ENCODE assay signal across 8 cellular contexts in the genomic region with DNA sequence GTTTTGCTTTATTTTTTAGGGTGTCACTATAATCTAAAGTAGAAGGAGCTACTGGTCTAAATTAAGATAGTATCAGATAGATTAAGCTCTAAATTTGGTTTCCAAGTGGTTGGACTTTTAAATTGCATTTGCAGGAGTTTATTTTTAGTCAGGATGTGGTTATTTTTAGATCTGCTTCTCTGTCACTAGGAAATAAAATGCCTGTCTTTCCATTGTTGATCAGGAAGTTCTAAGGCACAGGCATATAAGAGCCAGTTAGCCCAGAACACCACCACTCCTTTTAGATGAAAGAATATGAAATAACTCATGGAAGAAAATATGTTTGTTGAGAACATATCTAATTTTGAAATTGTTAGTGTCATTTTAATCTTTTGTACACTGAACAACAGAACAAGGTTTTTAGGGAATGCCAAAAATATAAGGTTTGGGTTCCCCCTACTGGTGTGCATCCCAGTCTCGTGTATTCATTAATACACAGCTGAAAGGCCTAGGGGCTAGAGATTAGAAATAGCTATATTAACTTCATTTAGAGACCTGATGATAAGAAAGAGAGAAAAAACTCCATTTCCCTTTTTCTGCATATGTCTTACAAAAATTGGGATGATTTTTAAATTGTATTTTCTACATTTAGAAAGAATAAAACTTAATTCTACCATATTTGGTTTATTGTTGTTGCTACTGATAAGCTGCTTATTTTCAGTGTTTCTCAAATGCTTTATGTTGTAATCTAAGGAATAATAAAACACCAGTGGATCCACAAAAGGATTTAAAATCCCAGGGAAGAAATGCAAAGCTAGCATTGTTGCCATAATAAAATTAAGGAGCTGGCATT.
DNase-seq lines count a peak whose midpoint lies in the region; ATAC-seq and TF ChIP-seq lines count a peak whose summit lies in the region.

No MANE protein-coding gene starts in this region.

- H3K27ac ChIP-seq in neuronal stem cell (replicated peaks; ENCODE audit: low read length) = no peak overlapping the region

- H4K8ac ChIP-seq in neuronal stem cell (ENCODE audit: low read depth, low read length) = no peak overlapping the region

- peak; percentile 41; the same call in 1 of the 2 replicates for TF ChIP-seq CTCF in WI38 (IDR thresholded peaks at IDR 0.05; ENCODE audit: low read depth, low read length)

- no peaks in the 10 kb centered on the region for H3K79me1 ChIP-seq in neuronal stem cell (ENCODE audit: low read depth, low read length)

- H3K14ac ChIP-seq in neuronal stem cell (ENCODE audit: low read length) = no peak overlapping the region

- H3K18ac ChIP-seq in neuronal stem cell (ENCODE audit: low read length) = no peak overlapping the region

- no peak for ATAC-seq in HG03571 (IDR thresholded peaks at IDR 0.05; ENCODE audit: unreplicated experiment)

- no peaks in the 10 kb centered on the region for H3K27me3 ChIP-seq in neuronal stem cell (ENCODE audit: control insufficient read depth in 3 of 3, insufficient read depth in 3 of 3, low read depth in 1 of 3, low read length in 3 of 3)

- H3K4ac ChIP-seq in neuronal stem cell (ENCODE audit: low read length) = no peak overlapping the region

- H2BK15ac ChIP-seq in neuronal stem cell (ENCODE audit: low read length) = no peak overlapping the region

- H3K9ac ChIP-seq in neuronal stem cell (ENCODE audit: low read depth, low read length, poor library complexity) = no peak overlapping the region

- H2AFZ ChIP-seq in neuronal stem cell (ENCODE audit: low read length) = no peak overlapping the region

- H2BK12ac ChIP-seq in neuronal stem cell (ENCODE audit: low read length) = no peak overlapping the region

- WGBS in neuronal stem cell (ENCODE audit: extremely low coverage in 2 of 2, insufficient read length in 2 of 2, insufficient replicate concordance in 1 of 2), 2 donors = no CpG with 5 or more reads among the region's 1 CpG

- H2BK5ac ChIP-seq in neuronal stem cell (ENCODE audit: low read length) = no peak overlapping the region

- no peaks in the 10 kb centered on the region for H3K9me3 ChIP-seq in neuronal stem cell (replicated peaks in 1 of 2; ENCODE audit: control insufficient read depth in 2 of 2, insufficient read depth in 1 of 2, low read depth in 1 of 2, low read length in 2 of 2)

- H3K23ac ChIP-seq in neuronal stem cell (ENCODE audit: low read depth, low read length, poor library complexity) = no peak overlapping the region

- H2AK5ac ChIP-seq in neuronal stem cell (ENCODE audit: low read depth, low read length) = no peak overlapping the region

- no peak overlapping the region for H2BK120ac ChIP-seq in neuronal stem cell (ENCODE audit: low read depth, low read length)

- peaks cover 4 to 45% of the 10 kb centered on the region in 2 donors for H3K36me3 ChIP-seq in neuronal stem cell (replicated peaks in 1 of 2; ENCODE audit: control insufficient read depth in 2 of 2, insufficient read depth in 2 of 2, low read length in 2 of 2)

- DNase-seq in AG08395 (ENCODE audit: low spot score) = peak; percentile 63
- DNase-seq in GF-D8 (lab: John Stamatoyannopoulos, UW) = peak; percentile 12
- peak; percentile 42 for DNase-seq in NCI-H2029 (lab: John Stamatoyannopoulos, UW)
- peak; percentile 71 for DNase-seq in fibroblast of peridontal ligament (ENCODE audit: extremely low read depth)
- peak; percentile 38 for DNase-seq in neuronal stem cell (ENCODE audit: low spot score)
- DNase-seq in stimulated activated naive CD4-positive, alpha-beta T cell treated with Interleukin-2 at 50 U/mL for 16 hours (lab: John Stamatoyannopoulos, UW) = no peak

- peaks cover 4 to 22% of the 10 kb centered on the region in 2 donors for H3K4me1 ChIP-seq in neuronal stem cell (ENCODE audit: control insufficient read depth in 2 of 2, insufficient read depth in 1 of 2, low read depth in 1 of 2, low read length in 2 of 2)

- H3K4me2 ChIP-seq in neuronal stem cell (ENCODE audit: insufficient read depth, low read length, poor library complexity, severe bottlenecking) = no peak overlapping the region

- H3K4me3 ChIP-seq in WI38 (ENCODE audit: low read depth, low read length) = no peak overlapping the region
- H3K4me3 ChIP-seq in neuronal stem cell (ENCODE audit: low read length in 2 of 2) = no peak overlapping the region

- no peak overlapping the region for H4K91ac ChIP-seq in neuronal stem cell (ENCODE audit: low read depth, low read length, poor library complexity)
